ENCODE assay signal across 12 cellular contexts in genomic region chr11:27295928-27296327, GRCh38.
DNase-seq lines count a peak whose midpoint lies in the region; ATAC-seq and TF ChIP-seq lines count a peak whose summit lies in the region.
"Had no signal": no experiment of that assay in that cellular context is flagged by ENCODE, and none has a peak within 500 bp of the region (broad histone marks: within the 10 kb centered on the region; RNA-seq: fewer than 3 reads in every experiment).

No MANE protein-coding gene starts in this region.

- intact Hi-C loops in right cardiac atrium (cut with DNase I), result loop anchor here (5.0 to 10.0 kb wide), 3 partner anchors 91 to 114 kb away; no protein-coding TSS in a partner anchor
- intact Hi-C loops in esophagus squamous epithelium (cut with DNase I), result loop anchor here (5.0 kb wide), 1 partner anchor 114 kb away; no protein-coding TSS in a partner anchor

- no peak for TF ChIP-seq POLR2A in esophagus squamous epithelium (IDR thresholded peaks at IDR 0.05)

- peak overlapping the region; percentile 51; the same call in 1 of the 2 replicates for H3K27ac ChIP-seq in SK-N-MC
- H3K27ac ChIP-seq in right cardiac atrium (ENCODE audit: low read length), result no peak overlapping the region
- peak overlapping the region; percentile 86 for H3K27ac ChIP-seq in osteoblast (ENCODE audit: low read depth, low read length)
- H3K27ac ChIP-seq in esophagus squamous epithelium, result no peak overlapping the region

- no peak overlapping the region for H3K4me2 ChIP-seq in osteoblast (ENCODE audit: insufficient read depth, low read length)

- H3K27me3 ChIP-seq in right cardiac atrium (ENCODE audit: control insufficient read depth, insufficient read depth) (no peaks in the 10 kb centered on the region), osteoblast (ENCODE audit: insufficient read depth, low read length) (no peaks in the 10 kb centered on the region), esophagus squamous epithelium (no peaks in the 10 kb centered on the region)
- H3K27me3 ChIP-seq: MG63 had no signal

- H3K9ac ChIP-seq in SK-N-MC (ENCODE audit: insufficient read length), result no peak overlapping the region

- H3K4me3 ChIP-seq in SK-N-MC, result no peak overlapping the region
- H3K4me3 ChIP-seq in right cardiac atrium (ENCODE audit: low read length), result no peak overlapping the region
- H3K4me3 ChIP-seq in osteoblast (ENCODE audit: insufficient read depth, low read length), result no peak overlapping the region
- H3K4me3 ChIP-seq in esophagus squamous epithelium, result no peak overlapping the region
- H3K4me3 ChIP-seq: MG63 had no signal

- H3K4me1 ChIP-seq in right cardiac atrium (ENCODE audit: control insufficient read depth, insufficient read depth, low read length) (no peaks in the 10 kb centered on the region), osteoblast (ENCODE audit: insufficient read depth, low read length) (peaks cover 33% of the 10 kb centered on the region), esophagus squamous epithelium (peaks cover 0 to 22% (median 0%) of the 10 kb centered on the region in 3 donors)
- H3K4me1 ChIP-seq: Caco-2 had no signal

- H3K9me3 ChIP-seq in SK-N-MC (ENCODE audit: low read depth, low read length) (no peaks in the 10 kb centered on the region; the same call in 1 of the 2 replicates), right cardiac atrium (ENCODE audit: control insufficient read depth, low read length) (no peaks in the 10 kb centered on the region), osteoblast (ENCODE audit: low read depth, low read length) (no peaks in the 10 kb centered on the region), esophagus squamous epithelium (peaks cover 0 to 5% (median 5%) of the 10 kb centered on the region in 3 donors)
- H3K9me3 ChIP-seq: MG63 had no signal

- TF ChIP-seq CTCF in osteoblast (IDR thresholded peaks at IDR 0.05; ENCODE audit: extremely low read depth, low read depth, low read length) (no peak), esophagus squamous epithelium (IDR thresholded peaks at IDR 0.05) (no peak)

- DNase-seq in SK-N-MC (ENCODE audit: low read depth, low spot score) (no peak), amniotic epithelial cell (ENCODE audit: low read depth) (peak; percentile 3), right cardiac atrium (no peak), osteoblast (ENCODE audit: insufficient read length, low spot score, missing footprints) (no peak), iPS-NIHi11 (ENCODE audit: low spot score) (no peak), esophagus squamous epithelium (lab: John Stamatoyannopoulos, UW) (no peak)
- DNase-seq: CD4-positive, alpha-beta memory T cell; KG1; MG63; NCI-H510A had no signal

- peak overlapping the region; percentile 50 for H2AFZ ChIP-seq in osteoblast (ENCODE audit: low read length)

- WGBS in right cardiac atrium, result 67% methylated on average over 1 of the region's 1 CpG
- WGBS in esophagus squamous epithelium, 2 donors, result 83 to 100% methylated on average over 1 of the region's 1 CpG

- no peaks in the 10 kb centered on the region for H3K36me3 ChIP-seq in SK-N-MC (ENCODE audit: insufficient read depth, low read length)
- H3K36me3 ChIP-seq in osteoblast (ENCODE audit: insufficient read depth, low read length), result no peaks in the 10 kb centered on the region
- no peaks in the 10 kb centered on the region for H3K36me3 ChIP-seq in esophagus squamous epithelium
- H3K36me3 ChIP-seq: MG63 had no signal

- no peaks in the 10 kb centered on the region for H4K20me1 ChIP-seq in osteoblast (ENCODE audit: insufficient read depth, low read length)

- ATAC-seq in right cardiac atrium (peak; percentile 30 to 35), HG02885 (IDR thresholded peaks at IDR 0.05; ENCODE audit: poor library complexity, unreplicated experiment) (no peak)

- H3K79me2 ChIP-seq in osteoblast (ENCODE audit: insufficient read depth, low read length), result no peaks in the 10 kb centered on the region

Comparison
In these comparisons a context has a peak if more than half of its experiments do, and no peak if none do; other contexts are left out.
1. H3K27ac ChIP-seq: peak in SK-N-MC (single experiment) and osteoblast (single experiment); none in right cardiac atrium (single experiment) and esophagus squamous epithelium (0 of 4).